Comparison of ENCODE assay signal across 1 cellular context in genomic region chr16:68298907-68299515, GRCh38.
TF ChIP-seq lines count a peak whose summit lies in the region.

No MANE protein-coding gene starts in this region.

TF ChIP-seq in SK-N-SH, 30 proteins besides CTCF, POLR2A, EP300 and RAD21 (continued from another document):
- no peak for TF ChIP-seq USF1 (IDR thresholded peaks at IDR 0.05; ENCODE audit: borderline replicate concordance, low read depth)
- TF ChIP-seq MEF2A (IDR thresholded peaks at IDR 0.05; ENCODE audit: borderline replicate concordance, low read depth) = no peak
- no peak for TF ChIP-seq ELF1 (IDR thresholded peaks at IDR 0.05)
- no peak for TF ChIP-seq NRF1 (IDR thresholded peaks at IDR 0.05; ENCODE audit: low read depth, low read length)
